In genomic region chr15:56732135-56732880, GRCh38 we compare ENCODE assay signal across 8 cellular contexts. TPM values are rescaled to one million over a fixed set of nuclear protein-coding genes. Genes with fewer than 3 reads are reported as not detected.
A peak's percentile ranks its signal among the peaks of the same experiment; 100 is the strongest.
DNase-seq lines count a peak whose midpoint lies in the region; ATAC-seq and TF ChIP-seq lines count a peak whose summit lies in the region.

No MANE protein-coding gene starts in this region.

- no peaks in the 10 kb centered on the region for H3K27me3 ChIP-seq in skeletal muscle satellite cell (ENCODE audit: control insufficient read depth, insufficient read depth, low read length)

- intact Hi-C loops in posterior vena cava (cut with DNase I) = no loop called here

- no peak for TF ChIP-seq POLR2A in NB4 (IDR thresholded peaks at IDR 0.05; ENCODE audit: extremely low read depth, insufficient read length)

- H3K4me3 Mint-ChIP-seq in activated naive CD4-positive, alpha-beta T cell treated with anti-CD3 and anti-CD28 coated beads, Interleukin-2, amount 50 U/mL, for 24 hours = peak overlapping the region; percentile 94

- DNase-seq in activated naive CD4-positive, alpha-beta T cell treated with Interleukin-2 at 50 U/mL for 16 hours = no peak
- DNase-seq in NB4 (ENCODE audit: low read depth) (peak; percentile 25), astrocyte of the hippocampus (ENCODE audit: low read depth, low spot score) (peak; percentile 84), posterior vena cava (ENCODE audit: low spot score) (no peak)

- no peak for ATAC-seq in HG03469 (IDR thresholded peaks at IDR 0.05; ENCODE audit: unreplicated experiment)

- H3K9me3 Mint-ChIP-seq in activated naive CD4-positive, alpha-beta T cell treated with anti-CD3 and anti-CD28 coated beads, Interleukin-2, amount 50 U/mL, for 24 hours = no peaks in the 10 kb centered on the region

- H3K9me3 ChIP-seq in iPS-18c (ENCODE audit: control insufficient read depth, insufficient read depth, low read length) (peaks cover 3% of the 10 kb centered on the region), skeletal muscle satellite cell (replicated peaks; ENCODE audit: low read length) (no peaks in the 10 kb centered on the region)

- peak overlapping the region; percentile 87 for H3K9ac ChIP-seq in skeletal muscle satellite cell (ENCODE audit: low read depth, low read length)

- peaks cover 5% of the 10 kb centered on the region for H3K36me3 Mint-ChIP-seq in activated naive CD4-positive, alpha-beta T cell treated with anti-CD3 and anti-CD28 coated beads, Interleukin-2, amount 50 U/mL, for 24 hours

- H3K4me3 ChIP-seq in NB4 (ENCODE audit: low read depth, low read length) = peak overlapping the region; percentile 66
- peak overlapping the region; percentile 68 for H3K4me3 ChIP-seq in iPS-18c (ENCODE audit: insufficient read depth, low read depth, low read length)
- H3K4me3 ChIP-seq in skeletal muscle satellite cell (ENCODE audit: low read length) = peak overlapping the region; percentile 77

- H3K27ac Mint-ChIP-seq in activated naive CD4-positive, alpha-beta T cell treated with anti-CD3 and anti-CD28 coated beads, Interleukin-2, amount 50 U/mL, for 24 hours = peak overlapping the region; percentile 98

- peaks cover 5% of the 10 kb centered on the region for H3K36me3 ChIP-seq in skeletal muscle satellite cell (ENCODE audit: insufficient read depth, low read length)

- H3K4me1 Mint-ChIP-seq in activated naive CD4-positive, alpha-beta T cell treated with anti-CD3 and anti-CD28 coated beads, Interleukin-2, amount 50 U/mL, for 24 hours = peaks cover 42% of the 10 kb centered on the region

- H3K27me3 Mint-ChIP-seq in activated naive CD4-positive, alpha-beta T cell treated with anti-CD3 and anti-CD28 coated beads, Interleukin-2, amount 50 U/mL, for 24 hours = no peaks in the 10 kb centered on the region

- H3K4me1 ChIP-seq in skeletal muscle satellite cell (ENCODE audit: control insufficient read depth, insufficient read depth, low read length) = peaks cover 33% of the 10 kb centered on the region

- TF ChIP-seq CTCF in NB4 (IDR thresholded peaks at IDR 0.05; ENCODE audit: low read depth, low read length) = no peak

- peak overlapping the region; percentile 84 for H3K4me2 ChIP-seq in skeletal muscle satellite cell (ENCODE audit: low read length)

RNA-seq across cellular contexts. Expression of gene ZNF280D, which starts 1.0 kb away (rescaled TPM):
- total RNA-seq in skeletal muscle satellite cell (2012; rRNA removed) = 19.0 and 22.8 TPM in 2 replicates
- total RNA-seq in posterior vena cava = 10 to 100 TPM; 53.5 to 60.9 TPM

Comparison
In these comparisons a context has a peak if more than half of its experiments do, and no peak if none do; other contexts are left out.
1. DNase-seq: peak in NB4 (single experiment) and astrocyte of the hippocampus (single experiment); none in activated naive CD4-positive, alpha-beta T cell treated with Interleukin-2 at 50 U/mL for 16 hours (single experiment) and posterior vena cava (single experiment).
2. Peak in every context shown above with its lines, with median percentiles within 50 percentile points of each other: H3K4me3 ChIP-seq.